Comparison of ENCODE assay signal across 8 cellular contexts in genomic region chr6:1554241-1554880, GRCh38. TPM values are rescaled to one million over a fixed set of nuclear protein-coding genes. Genes with fewer than 3 reads are reported as not detected.
A peak's percentile ranks its signal among the peaks of the same experiment; 100 is the strongest.
DNase-seq lines count a peak whose midpoint lies in the region; ATAC-seq, FAIRE-seq and TF ChIP-seq lines count a peak whose summit lies in the region.

No MANE protein-coding gene starts in this region.

- H3K4me3 ChIP-seq in colonic mucosa: peak overlapping the region; percentile 44
- H3K4me3 ChIP-seq in body of pancreas: peak overlapping the region in 1 of 2 donors; percentile 11

- no peak for TF ChIP-seq POLR2A in body of pancreas (IDR thresholded peaks at IDR 0.05)

- 60 to 62% methylated on average over 18 to 20 of the region's 20 CpGs for WGBS in body of pancreas, 2 donors

- no peaks in the 10 kb centered on the region for H3K27me3 ChIP-seq in colonic mucosa
- no peaks in the 10 kb centered on the region for H3K27me3 ChIP-seq in body of pancreas

- FAIRE-seq in D721Med (lab: Jason Lieb, UNC): no peak

- peak; percentile 58 to 72 (median 68) for ATAC-seq in natural killer cell
- no peak for ATAC-seq in GM18870 (IDR thresholded peaks at IDR 0.05; ENCODE audit: unreplicated experiment)
- no peak for ATAC-seq in body of pancreas

- H3K4me1 ChIP-seq in colonic mucosa (no peaks in the 10 kb centered on the region), body of pancreas (no peaks in the 10 kb centered on the region)

- H3K9me3 ChIP-seq in colonic mucosa: no peaks in the 10 kb centered on the region
- H3K9me3 ChIP-seq in body of pancreas: no peaks in the 10 kb centered on the region

- H3K4me1 Mint-ChIP-seq in natural killer cell: peaks cover 41 to 46% of the 10 kb centered on the region in 2 donors

- no peaks in the 10 kb centered on the region for H3K9me3 Mint-ChIP-seq in natural killer cell

- H3K27me3 Mint-ChIP-seq in natural killer cell (ENCODE audit: low read depth in 2 of 2): no peaks in the 10 kb centered on the region

- peak overlapping the region; percentile 40 for H3K27ac ChIP-seq in colonic mucosa
- H3K27ac ChIP-seq in body of pancreas: peak overlapping the region in 1 of 4 donors; percentile 10

- H3K4me3 Mint-ChIP-seq in natural killer cell: peak overlapping the region; percentile 93

- DNase-seq in D721Med (ENCODE audit: insufficient read length, low spot score): peak; percentile 39
- peak; percentile 42 for DNase-seq in KG1 (lab: John Stamatoyannopoulos, UW)
- DNase-seq in colonic mucosa: no peak
- DNase-seq in natural killer cell: peak; percentile 47
- DNase-seq in nucleus accumbens (lab: John Stamatoyannopoulos, UW): no peak
- no peak for DNase-seq in Ammon's horn (ENCODE audit: low spot score)
- no peak for DNase-seq in body of pancreas

- peak overlapping the region; percentile 1 to 19 for H3K9ac ChIP-seq in colonic mucosa (ENCODE audit: low read depth in 2 of 2, low read length in 2 of 2)

- TF ChIP-seq CTCF in D721Med (IDR thresholded peaks at IDR 0.05; ENCODE audit: insufficient read depth, missing control alignments) (no peak), colonic mucosa (IDR thresholded peaks at IDR 0.05) (no peak), natural killer cell (IDR thresholded peaks at IDR 0.05) (no peak), body of pancreas (IDR thresholded peaks at IDR 0.05) (no peak)

- H3K36me3 Mint-ChIP-seq in natural killer cell: no peaks in the 10 kb centered on the region

- H3K36me3 ChIP-seq in colonic mucosa (no peaks in the 10 kb centered on the region), body of pancreas (replicated peaks in 1 of 2; ENCODE audit: insufficient read depth in 1 of 2, low read depth in 2 of 2) (no peaks in the 10 kb centered on the region)

- intact Hi-C loops in colonic mucosa (cut with DNase I): loop anchor here (2.0 kb wide), 1 partner anchor 32 kb away; no protein-coding TSS in a partner anchor
- intact Hi-C loops in natural killer cell (cut with micrococcal nuclease): loop anchor here (1.0 kb wide), 1 partner anchor 30 kb away; no protein-coding TSS in a partner anchor
- intact Hi-C loops in body of pancreas (cut with DNase I): no loop called here

- H3K27ac Mint-ChIP-seq in natural killer cell: peak overlapping the region; percentile 96

RNA-seq across cellular contexts. Expression of gene FOXC1, which starts 55.4 kb away (rescaled TPM):
- total RNA-seq in colonic mucosa (1 to 10 TPM in 1 of 2 donors, under 1 TPM in 1; 0.69 to 1.5 TPM), natural killer cell (under 1 TPM in 2 of 3 donors, not detected in 1; 0.16 to 0.21 TPM), body of pancreas (1 to 10 TPM; 2.0 to 3.6 TPM)

Comparison
In these comparisons a context has a peak if more than half of its experiments do, and no peak if none do; other contexts are left out.
1. DNase-seq: peak in D721Med (single experiment), KG1 (single experiment) and natural killer cell (single experiment); none in colonic mucosa (single experiment), nucleus accumbens (0 of 56), Ammon's horn (single experiment) and body of pancreas (0 of 4).
2. ATAC-seq: peak in natural killer cell (3 of 3); none in GM18870 (single experiment) and body of pancreas (single experiment).